Comparison of ENCODE assay signal across 8 cellular contexts in the genomic region with DNA sequence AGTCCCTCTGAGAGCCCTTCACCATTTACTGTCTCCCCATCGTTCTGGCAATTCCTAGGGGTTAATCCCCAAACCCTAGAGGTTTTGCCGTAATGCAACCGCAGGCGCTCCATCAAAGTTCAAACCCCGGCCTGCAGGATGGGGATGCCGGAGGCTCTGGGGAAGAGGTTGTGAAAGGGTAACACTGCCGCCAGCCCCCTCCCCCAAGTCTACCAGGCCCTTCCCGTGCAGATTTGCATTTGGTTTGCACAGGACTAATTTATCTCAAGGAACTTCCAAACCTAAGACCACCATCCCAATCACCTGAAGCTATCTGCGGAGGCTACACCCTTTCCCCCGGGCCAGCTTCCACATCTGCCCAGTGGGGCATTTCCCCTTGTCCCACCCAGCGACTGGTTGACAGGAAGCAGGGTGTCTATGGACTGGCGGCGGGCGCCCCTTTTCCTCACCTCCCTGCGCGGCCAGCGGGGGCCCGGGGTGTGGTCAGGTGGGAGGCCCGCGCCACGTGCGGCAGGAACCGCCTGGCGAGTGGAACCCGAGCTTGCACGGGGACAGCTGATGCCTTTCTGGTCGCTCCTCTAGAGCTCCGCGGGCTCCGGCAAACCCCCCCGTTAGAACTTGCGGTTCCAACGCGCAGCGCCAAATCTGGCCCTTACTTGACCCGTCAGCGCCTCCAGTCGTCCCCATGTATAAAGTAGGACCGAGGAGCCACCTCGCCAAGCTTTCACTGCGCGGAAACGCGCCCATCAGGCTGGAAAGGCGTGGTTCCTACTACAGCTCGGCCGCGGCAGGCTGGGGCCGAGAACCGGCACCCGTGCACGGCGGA. TPM values are rescaled to one million over a fixed set of nuclear protein-coding genes. Genes with fewer than 3 reads are reported as not detected.
DNase-seq lines count a peak whose midpoint lies in the region; ATAC-seq and TF ChIP-seq lines count a peak whose summit lies in the region.

No MANE protein-coding gene starts in this region.

- peak overlapping the region; percentile 85 for H3K18ac ChIP-seq in neuronal stem cell (ENCODE audit: low read length)

- H3K9me3 Mint-ChIP-seq in endothelial cell (ENCODE audit: unreplicated experiment): no peaks in the 10 kb centered on the region

- H3K9ac ChIP-seq in neuronal stem cell (ENCODE audit: low read depth, low read length, poor library complexity): peak overlapping the region; percentile 64

- H3K4me2 ChIP-seq in neuronal stem cell (ENCODE audit: insufficient read depth, low read length, poor library complexity, severe bottlenecking): peak overlapping the region; percentile 49

- peaks cover 0 to 4% of the 10 kb centered on the region in 2 donors for H3K4me1 ChIP-seq in neuronal stem cell (ENCODE audit: control insufficient read depth in 2 of 2, insufficient read depth in 1 of 2, low read depth in 1 of 2, low read length in 2 of 2)

- peaks cover 4 to 14% of the 10 kb centered on the region in 2 donors for H3K36me3 ChIP-seq in neuronal stem cell (replicated peaks in 1 of 2; ENCODE audit: control insufficient read depth in 2 of 2, insufficient read depth in 2 of 2, low read length in 2 of 2)

- H3K27me3 ChIP-seq in neuronal stem cell (ENCODE audit: control insufficient read depth in 3 of 3, insufficient read depth in 3 of 3, low read depth in 1 of 3, low read length in 3 of 3): peaks cover 4 to 36% (median 29%) of the 10 kb centered on the region in 3 experiments

- no peaks in the 10 kb centered on the region for H3K27me3 Mint-ChIP-seq in endothelial cell (ENCODE audit: unreplicated experiment)

- H3K36me3 Mint-ChIP-seq in endothelial cell (ENCODE audit: low read depth, unreplicated experiment): peaks cover 9% of the 10 kb centered on the region

- DNase-seq in DMS79 (lab: John Stamatoyannopoulos, UW): peak; percentile 10
- DNase-seq in NCI-H2227 treated with DMSO at 0.1 percent for 48 hours (lab: John Stamatoyannopoulos, UW): peak; percentile 7
- DNase-seq in endothelial cell (ENCODE audit: low spot score): peak; percentile 34
- peak; percentile 15 for DNase-seq in neuronal stem cell (ENCODE audit: low spot score)
- no peak for DNase-seq in A172 (ENCODE audit: low spot score)

- H2AK5ac ChIP-seq in neuronal stem cell (ENCODE audit: low read depth, low read length): peak overlapping the region; percentile 54

- no peaks in the 10 kb centered on the region for H3K9me3 ChIP-seq in neuronal stem cell (replicated peaks in 1 of 2; ENCODE audit: control insufficient read depth in 2 of 2, insufficient read depth in 1 of 2, low read depth in 1 of 2, low read length in 2 of 2)

- H4K8ac ChIP-seq in neuronal stem cell (ENCODE audit: low read depth, low read length): no peak overlapping the region

- H3K79me1 ChIP-seq in neuronal stem cell (ENCODE audit: low read depth, low read length): no peaks in the 10 kb centered on the region

- no peak overlapping the region for H3K27ac ChIP-seq in neuronal stem cell (replicated peaks; ENCODE audit: low read length)

- WGBS in neuronal stem cell (ENCODE audit: extremely low coverage in 2 of 2, insufficient read length in 2 of 2, insufficient replicate concordance in 1 of 2), 2 donors: no CpG with 5 or more reads among the region's 53 CpGs

- peak overlapping the region; percentile 9 for H3K14ac ChIP-seq in neuronal stem cell (ENCODE audit: low read length)

- H2BK15ac ChIP-seq in neuronal stem cell (ENCODE audit: low read length): no peak overlapping the region

- H2AFZ ChIP-seq in neuronal stem cell (ENCODE audit: low read length): peak overlapping the region; percentile 24

- ATAC-seq in HG03521 (IDR thresholded peaks at IDR 0.05; ENCODE audit: unreplicated experiment): no peak
- no peak for ATAC-seq in GM18909 (IDR thresholded peaks at IDR 0.05; ENCODE audit: poor library complexity, unreplicated experiment)
- no peak for ATAC-seq in HG02759 (IDR thresholded peaks at IDR 0.05; ENCODE audit: unreplicated experiment)

- no peak overlapping the region for H2BK5ac ChIP-seq in neuronal stem cell (ENCODE audit: low read length)

- peak overlapping the region; percentile 85 for H3K23ac ChIP-seq in neuronal stem cell (ENCODE audit: low read depth, low read length, poor library complexity)

- no peak overlapping the region for H3K4me3 Mint-ChIP-seq in endothelial cell (ENCODE audit: unreplicated experiment)

- H3K27ac Mint-ChIP-seq in endothelial cell (ENCODE audit: unreplicated experiment): no peak overlapping the region

- H2BK120ac ChIP-seq in neuronal stem cell (ENCODE audit: low read depth, low read length): no peak overlapping the region

- H3K4me3 ChIP-seq in neuronal stem cell (ENCODE audit: low read length in 2 of 2): peak overlapping the region in 1 of 2 donors; percentile 2

- no peak overlapping the region for H3K4ac ChIP-seq in neuronal stem cell (ENCODE audit: low read length)

- H3K4me1 Mint-ChIP-seq in endothelial cell (ENCODE audit: unreplicated experiment): no peaks in the 10 kb centered on the region

- TF ChIP-seq CTCF in endothelial cell (IDR thresholded peaks at IDR 0.05; ENCODE audit: unreplicated experiment): no peak

- H4K91ac ChIP-seq in neuronal stem cell (ENCODE audit: low read depth, low read length, poor library complexity): no peak overlapping the region

- no peak overlapping the region for H2BK12ac ChIP-seq in neuronal stem cell (ENCODE audit: low read length)

RNA-seq across cellular contexts. Expression of a gene that starts 9.4 kb away (rescaled TPM):
- 30.6 TPM for total RNA-seq in endothelial cell (ENCODE audit: unreplicated experiment)
- 4.0 TPM for polyA plus RNA-seq in neuronal stem cell (2013, experiment 1 of 2)
- polyA plus RNA-seq in neuronal stem cell (2013, experiment 2 of 2): 3.9 TPM
- 4.8 and 5.2 TPM in 2 replicates for total RNA-seq in A172 (2014; rRNA removed; shearing (Covaris generic))

RNA-seq across cellular contexts. Expression of a gene that starts 39.1 kb away (rescaled TPM):
- 45.9 TPM for total RNA-seq in endothelial cell (ENCODE audit: unreplicated experiment)
- polyA plus RNA-seq in neuronal stem cell (2013, experiment 1 of 2): 31.8 TPM
- polyA plus RNA-seq in neuronal stem cell (2013, experiment 2 of 2): 32.2 TPM
- total RNA-seq in A172 (2014; rRNA removed; shearing (Covaris generic)): 85.8 and 92.7 TPM in 2 replicates

RNA-seq across cellular contexts. Expression of a gene that starts 43.9 kb away (rescaled TPM):
- total RNA-seq in endothelial cell (ENCODE audit: unreplicated experiment): 45.3 TPM
- 29.3 TPM for polyA plus RNA-seq in neuronal stem cell (2013, experiment 1 of 2)
- 30.0 TPM for polyA plus RNA-seq in neuronal stem cell (2013, experiment 2 of 2)
- total RNA-seq in A172 (2014; rRNA removed; shearing (Covaris generic)): 70.0 and 76.8 TPM in 2 replicates
